In the genomic region with DNA sequence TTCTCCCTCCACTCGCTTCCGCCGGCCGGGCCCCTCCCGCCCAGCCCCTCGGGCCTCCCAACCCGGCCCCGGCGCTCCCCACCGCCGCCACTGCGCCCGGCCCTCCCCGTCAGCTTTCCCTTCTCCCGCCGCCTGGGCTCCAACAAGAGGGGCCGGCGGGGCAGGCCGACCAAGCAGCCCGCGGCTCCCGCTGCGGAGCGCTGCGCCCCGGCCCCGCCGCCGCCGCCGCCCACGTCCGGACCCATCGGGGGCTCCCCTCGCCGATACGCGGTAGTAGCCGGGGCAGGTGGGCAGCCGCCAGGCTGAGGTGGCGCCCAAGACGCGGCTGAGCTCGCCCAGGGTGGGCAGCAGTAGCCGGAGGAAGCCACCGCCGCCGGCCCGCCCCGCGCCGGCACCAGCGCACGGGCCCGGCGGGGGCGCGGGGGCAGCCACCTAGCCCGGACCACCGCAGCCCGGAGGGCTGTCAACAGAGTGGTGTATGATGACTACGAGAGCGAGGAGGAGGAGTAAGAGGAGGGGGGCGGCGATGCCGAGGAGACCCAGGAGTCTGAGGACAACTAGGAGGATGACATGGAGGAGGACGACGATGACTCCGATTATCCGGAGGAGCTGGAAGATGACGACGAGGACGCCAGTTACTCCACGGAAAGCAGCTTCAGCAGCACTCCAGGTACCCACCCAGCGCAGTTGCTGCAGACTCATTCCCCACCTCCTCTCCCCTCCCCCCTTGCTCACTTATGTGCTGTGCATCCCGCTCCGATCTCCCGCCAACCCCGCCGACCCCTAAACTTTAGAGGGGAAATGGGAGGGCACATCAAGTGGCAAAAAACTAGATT, we compare ENCODE assay signal across 8 cellular contexts. TPM values are rescaled to one million over a fixed set of nuclear protein-coding genes. Genes with fewer than 3 reads are reported as not detected.
DNase-seq lines count a peak whose midpoint lies in the region; ATAC-seq and TF ChIP-seq lines count a peak whose summit lies in the region.

No MANE protein-coding gene starts in this region.

- H3K27me3 Mint-ChIP-seq in activated T-cell treated with anti-CD3 and anti-CD28 coated beads, Interleukin-2, amount 50 U/mL, for 24 hours = no peaks in the 10 kb centered on the region
- no peaks in the 10 kb centered on the region for H3K27me3 Mint-ChIP-seq in naive B cell

- no peak for TF ChIP-seq CTCF in esophagus squamous epithelium (IDR thresholded peaks at IDR 0.05)

- peak overlapping the region; percentile 73 to 90 (median 86) for H3K9ac ChIP-seq in subcutaneous abdominal adipose tissue (ENCODE audit: low read length in 5 of 5)

- no peak for TF ChIP-seq POLR2A in esophagus squamous epithelium (IDR thresholded peaks at IDR 0.05)

- peak overlapping the region; percentile 76 for H3K27ac Mint-ChIP-seq in activated T-cell treated with anti-CD3 and anti-CD28 coated beads, Interleukin-2, amount 50 U/mL, for 24 hours
- H3K27ac Mint-ChIP-seq in naive B cell = peak overlapping the region in 5 of 6 donors; percentile 9 to 86 (median 72)

- H3K4me1 Mint-ChIP-seq in activated T-cell treated with anti-CD3 and anti-CD28 coated beads, Interleukin-2, amount 50 U/mL, for 24 hours (ENCODE audit: low read depth) = peaks cover 47% of the 10 kb centered on the region
- peaks cover 26 to 48% (median 44%) of the 10 kb centered on the region in 3 donors for H3K4me1 Mint-ChIP-seq in naive B cell

- intact Hi-C loops in esophagus squamous epithelium (cut with DNase I) = loop anchor here (10.0 kb wide), 1 partner anchor 127 kb away; no protein-coding TSS in a partner anchor

- peaks cover 11 to 45% (median 14%) of the 10 kb centered on the region in 3 donors for H3K4me1 ChIP-seq in esophagus squamous epithelium
- H3K4me1 ChIP-seq in subcutaneous abdominal adipose tissue (ENCODE audit: control insufficient read depth in 5 of 5, insufficient read depth in 5 of 5, low read length in 5 of 5) = peaks cover 2 to 30% (median 23%) of the 10 kb centered on the region in 5 donors

- H3K9me3 ChIP-seq in esophagus squamous epithelium = no peaks in the 10 kb centered on the region
- H3K9me3 ChIP-seq in subcutaneous abdominal adipose tissue (ENCODE audit: control insufficient read depth in 5 of 5, low read length in 5 of 5) = no peaks in the 10 kb centered on the region

- H3K27me3 ChIP-seq in esophagus squamous epithelium = no peaks in the 10 kb centered on the region
- no peaks in the 10 kb centered on the region for H3K27me3 ChIP-seq in subcutaneous abdominal adipose tissue (ENCODE audit: control insufficient read depth in 5 of 5, insufficient read depth in 4 of 5, low read length in 5 of 5)

- peak; percentile 26 for ATAC-seq in HG02884 (IDR thresholded peaks at IDR 0.05; ENCODE audit: unreplicated experiment)
- peak; percentile 41 to 45 for ATAC-seq in naive B cell (ENCODE audit: low read depth in 2 of 2)

- WGBS in esophagus squamous epithelium, 2 donors = 0% methylated on average over 11 to 18 of the region's 80 CpGs

- H3K36me3 Mint-ChIP-seq in activated T-cell treated with anti-CD3 and anti-CD28 coated beads, Interleukin-2, amount 50 U/mL, for 24 hours (ENCODE audit: low read depth) = peaks cover 19% of the 10 kb centered on the region
- H3K36me3 Mint-ChIP-seq in naive B cell = no peaks in the 10 kb centered on the region

- H3K4me3 ChIP-seq in esophagus squamous epithelium (peak overlapping the region; percentile 81 to 99 (median 90)), subcutaneous abdominal adipose tissue (ENCODE audit: low read depth in 1 of 5, low read length in 5 of 5) (peak overlapping the region; percentile 90 to 100 (median 100))

- DNase-seq in NOMO-1 treated with DMSO at 0.1 percent for 48 hours (lab: John Stamatoyannopoulos, UW; ENCODE audit: unreplicated experiment) (peak; percentile 25), NOMO-1 treated with dmso at 0.1 percent for 144 hours (lab: John Stamatoyannopoulos, UW; ENCODE audit: unreplicated experiment) (no peak), NCI-H526 (lab: John Stamatoyannopoulos, UW) (peak; percentile 34 to 79), esophagus squamous epithelium (lab: John Stamatoyannopoulos, UW) (no peak), naive B cell (no peak)
- DNase-seq in activated T-cell treated with anti-CD3 and anti-CD28 coated beads, Interleukin-2, amount 50 U/mL, for 24 hours = peak; percentile 74

- H3K36me3 ChIP-seq in esophagus squamous epithelium (no peaks in the 10 kb centered on the region), subcutaneous abdominal adipose tissue (ENCODE audit: control insufficient read depth in 5 of 5, insufficient read depth in 5 of 5, low read length in 5 of 5) (no peaks in the 10 kb centered on the region)

- H3K27ac ChIP-seq in esophagus squamous epithelium (peak overlapping the region; percentile 84 to 95 (median 91)), subcutaneous abdominal adipose tissue (ENCODE audit: low read depth, low read length) (peak overlapping the region; percentile 16)

- peak overlapping the region; percentile 85 for H3K4me3 Mint-ChIP-seq in activated T-cell treated with anti-CD3 and anti-CD28 coated beads, Interleukin-2, amount 50 U/mL, for 24 hours
- peak overlapping the region; percentile 86 to 95 (median 92) for H3K4me3 Mint-ChIP-seq in naive B cell

- no peaks in the 10 kb centered on the region for H3K9me3 Mint-ChIP-seq in activated T-cell treated with anti-CD3 and anti-CD28 coated beads, Interleukin-2, amount 50 U/mL, for 24 hours
- no peaks in the 10 kb centered on the region for H3K9me3 Mint-ChIP-seq in naive B cell

RNA-seq across cellular contexts. Expression of a gene that starts 0.5 kb away (rescaled TPM):
- 10 to 100 TPM in 2 of 4 donors, 1 to 10 TPM in 2; 5.8 to 14.9 (median 9.7) TPM for total RNA-seq in esophagus squamous epithelium
- 1 to 10 TPM; 1.9 to 7.6 (median 5.1) TPM for polyA plus RNA-seq in naive B cell (ENCODE audit: low read depth in 6 of 6)

Comparison
In these comparisons a context has a peak if more than half of its experiments do, and no peak if none do; other contexts are left out.
1. DNase-seq: peak in NOMO-1 treated with DMSO at 0.1 percent for 48 hours (single experiment), NCI-H526 (2 of 2) and activated T-cell treated with anti-CD3 and anti-CD28 coated beads, Interleukin-2, amount 50 U/mL, for 24 hours (single experiment); none in NOMO-1 treated with dmso at 0.1 percent for 144 hours (single experiment), esophagus squamous epithelium (single experiment) and naive B cell (single experiment).